Comparison of ENCODE assay signal across 14 cellular contexts in genomic region chr16:88306860-88307545, GRCh38.
DNase-seq lines count a peak whose midpoint lies in the region; ATAC-seq, FAIRE-seq and TF ChIP-seq lines count a peak whose summit lies in the region.
"Had no signal": no experiment of that assay in that cellular context is flagged by ENCODE, and none has a peak within 500 bp of the region (broad histone marks: within the 10 kb centered on the region; RNA-seq: fewer than 3 reads in every experiment).

No MANE protein-coding gene starts in this region.

- ATAC-seq in GM21723 (IDR thresholded peaks at IDR 0.05; ENCODE audit: unreplicated experiment) (no peak), HG03097 (IDR thresholded peaks at IDR 0.05; ENCODE audit: low FRiP score, unreplicated experiment) (no peak)
- ATAC-seq: GM12878 had no signal

- no peak overlapping the region for H3K4me3 ChIP-seq in endothelial cell of umbilical vein (replicated peaks in 1 of 3; ENCODE audit: insufficient read depth in 1 of 3, low read depth in 1 of 3, low read length in 3 of 3)
- H3K4me3 ChIP-seq: GM12878 had no signal

- no peaks in the 10 kb centered on the region for H3K9me3 ChIP-seq in endothelial cell of umbilical vein (replicated peaks; ENCODE audit: control insufficient read depth, insufficient read depth, low read length)

- no TSS peak for BruUV-seq in endothelial cell of umbilical vein (replicated peaks; lab: Mats Ljungman, UMichigan)

- dilution Hi-C loops in endothelial cell of umbilical vein (cut with MboI; ENCODE audit: extremely low pct_ligation_motif_present, low sequenced_read_pairs), result no loop called here

- no peaks in the 10 kb centered on the region for H3K36me3 ChIP-seq in endothelial cell of umbilical vein (ENCODE audit: control insufficient read depth in 2 of 2, extremely low read depth in 1 of 2, insufficient read depth in 2 of 2, low read length in 2 of 2)

- intact Hi-C loops in endothelial cell of umbilical vein (cut with micrococcal nuclease), result no loop called here

- H3K9ac ChIP-seq in endothelial cell of umbilical vein (replicated peaks; ENCODE audit: extremely low read depth, insufficient read depth, low read length), result no peak overlapping the region

- CTCF ChIA-PET in endothelial cell of umbilical vein (lab: Charles Lee), result interaction anchor here (1.1 kb wide), 2 partner anchors 9 to 15 kb away, joined by 3 to 4 read pairs; no protein-coding TSS in a partner anchor

- H3K4me1 ChIP-seq in endothelial cell of umbilical vein (ENCODE audit: control insufficient read depth, extremely low read depth, insufficient read depth, low read length), result no peaks in the 10 kb centered on the region

- no peaks in the 10 kb centered on the region for H3K9me1 ChIP-seq in endothelial cell of umbilical vein (replicated peaks; ENCODE audit: control insufficient read depth, extremely low read depth, insufficient read depth, low read length)

- H2AFZ ChIP-seq in endothelial cell of umbilical vein (ENCODE audit: low read depth, low read length), result no peak overlapping the region

- FAIRE-seq in endothelial cell of umbilical vein (lab: Jason Lieb, UNC), result no peak
- FAIRE-seq: GM12878 had no signal

- DNase-seq in AG08396 (ENCODE audit: low spot score), result peak; percentile 89
- DNase-seq in NCI-H226, result peak; percentile 96
- peak; percentile 35 for DNase-seq in endothelial cell of umbilical vein (ENCODE audit: low read depth, low spot score)
- peak; percentile 33 for DNase-seq in mucosa of gallbladder (ENCODE audit: low spot score)
- no peak for DNase-seq in T-helper 9 cell
- no peak for DNase-seq in DMS 273 treated with DMSO at 0.1 percent for 48 hours (lab: John Stamatoyannopoulos, UW)
- DNase-seq: activated B cell treated with CpG ODN at 0.5 μM for 24 hours; activated effector memory CD4-positive, alpha-beta T cell treated with Interleukin-2 at 50 U/mL for 16 hours; C1 segment of cervical spinal cord; stimulated activated CD4-positive, alpha-beta T cell treated with anti-CD3 and anti-CD28 coated beads, Interleukin-15, amount 100 ng/mL, for 24 hours; stimulated activated naive CD4-positive, alpha-beta T cell had no signal

- no peak overlapping the region for H3K27ac ChIP-seq in endothelial cell of umbilical vein (ENCODE audit: insufficient read depth, low read depth, low read length)

- no peak for TF ChIP-seq CTCF in endothelial cell of umbilical vein (IDR thresholded peaks at IDR 0.05; ENCODE audit: extremely low read depth in 1 of 2, insufficient read depth in 1 of 2, low read depth in 1 of 2, low read length in 2 of 2)

- no peaks in the 10 kb centered on the region for H3K27me3 ChIP-seq in endothelial cell of umbilical vein (ENCODE audit: control insufficient read depth in 2 of 2, insufficient read depth in 2 of 2, low read length in 2 of 2)

- POLR2A ChIA-PET in endothelial cell of umbilical vein (lab: Charles Lee), result no interaction called here

- H3K79me2 ChIP-seq in endothelial cell of umbilical vein (ENCODE audit: control insufficient read depth, insufficient read depth, low read length), result no peaks in the 10 kb centered on the region

- no peaks in the 10 kb centered on the region for H4K20me1 ChIP-seq in endothelial cell of umbilical vein (replicated peaks; ENCODE audit: control insufficient read depth, extremely low read depth, insufficient read depth, low read length)

- no peak for TF ChIP-seq POLR2A in endothelial cell of umbilical vein (IDR thresholded peaks at IDR 0.05; ENCODE audit: low read depth, low read length)

- H3K4me2 ChIP-seq in endothelial cell of umbilical vein (ENCODE audit: insufficient read depth, low read length), result no peak overlapping the region

TF ChIP-seq in endothelial cell of umbilical vein, 7 proteins besides CTCF, POLR2A, EP300 and RAD21:
- no peak for TF ChIP-seq EZH2 (IDR thresholded peaks at IDR 0.05; ENCODE audit: borderline replicate concordance, low read depth, low read length, severe bottlenecking)
- no peak for TF ChIP-seq FOS (IDR thresholded peaks at IDR 0.05; ENCODE audit: borderline replicate concordance, insufficient read depth, low read length)
- no peak for TF ChIP-seq MAX (IDR thresholded peaks at IDR 0.05; ENCODE audit: insufficient read depth, insufficient read length)
- TF ChIP-seq GATA2 (IDR thresholded peaks at IDR 0.05; ENCODE audit: insufficient read depth, insufficient read length, low read depth, low read length), result no peak
- TF ChIP-seq JUN (IDR thresholded peaks at IDR 0.05; ENCODE audit: borderline replicate concordance, insufficient read depth, insufficient read length, low read depth), result no peak
- no peak for TF ChIP-seq MYC (IDR thresholded peaks at IDR 0.05; ENCODE audit: low read depth, low read length)
- TF ChIP-seq POLR2AphosphoS5 (IDR thresholded peaks at IDR 0.05; ENCODE audit: insufficient read depth, low read depth, low read length), result no peak

Comparison
In these comparisons a context has a peak if more than half of its experiments do, and no peak if none do; other contexts are left out.
1. DNase-seq: peak in AG08396 (single experiment), NCI-H226 (single experiment), endothelial cell of umbilical vein (single experiment) and mucosa of gallbladder (single experiment); none in T-helper 9 cell (single experiment) and DMS 273 treated with DMSO at 0.1 percent for 48 hours (single experiment).